Comparison of ENCODE assay signal across 15 cellular contexts in the genomic region with DNA sequence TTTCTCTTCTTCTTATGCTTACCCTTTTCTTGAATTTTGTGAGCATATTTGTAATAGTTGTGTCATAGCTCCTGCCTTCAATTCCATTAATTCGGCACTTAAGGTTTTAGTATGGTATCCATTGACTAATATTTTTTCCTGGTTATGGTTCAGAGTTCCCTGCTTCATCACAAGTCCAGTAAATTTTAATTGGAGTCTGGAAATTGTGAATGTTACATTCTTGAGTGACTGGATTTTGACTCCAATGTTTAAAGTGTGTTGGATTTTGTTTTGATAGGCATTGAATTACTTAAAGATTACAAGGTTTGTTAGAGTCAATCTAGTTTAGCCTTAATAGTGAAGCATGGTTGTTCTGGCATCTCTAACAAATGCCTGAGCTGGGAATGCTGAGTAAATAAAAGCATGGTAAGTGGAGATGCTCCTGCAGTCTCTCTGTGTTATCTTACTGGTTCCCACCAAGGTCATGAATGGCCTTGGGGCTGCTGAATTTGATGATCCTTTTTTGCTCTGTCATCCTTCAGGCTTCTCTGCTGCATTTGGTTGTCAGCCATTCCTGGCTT.
DNase-seq lines count a peak whose midpoint lies in the region; ATAC-seq and TF ChIP-seq lines count a peak whose summit lies in the region.
"Had no signal": no experiment of that assay in that cellular context is flagged by ENCODE, and none has a peak within 500 bp of the region (broad histone marks: within the 10 kb centered on the region; RNA-seq: fewer than 3 reads in every experiment).

No MANE protein-coding gene starts in this region.

- 70% methylated on average over 1 of the region's 1 CpG for WGBS in SK-N-SH (ENCODE audit: low lambda C conversion rate)
- WGBS in IMR-90 (ENCODE audit: extremely low coverage in 2 of 2, insufficient read length in 1 of 2), 2 experiments: no CpG with 5 or more reads among the region's 1 CpG
- no CpG with 5 or more reads among the region's 1 CpG for WGBS in neuronal stem cell (ENCODE audit: extremely low coverage in 2 of 2, insufficient read length in 2 of 2, insufficient replicate concordance in 1 of 2), 2 donors
- WGBS in smooth muscle cell (ENCODE audit: low lambda C conversion rate): 79% methylated on average over 1 of the region's 1 CpG

- no peak overlapping the region for H2BK20ac ChIP-seq in IMR-90 (ENCODE audit: low read depth, low read length)

- ATAC-seq in SK-N-SH treated with all-trans-retinoic acid at 6 μM for 48 hours (peak; percentile 86), IMR-90 (ENCODE audit: low read depth) (peak; percentile 48; the same call in 1 of the 2 replicates), HG03520 (IDR thresholded peaks at IDR 0.05; ENCODE audit: unreplicated experiment) (no peak)
- ATAC-seq: CD8-positive, alpha-beta T cell had no signal

- TF ChIP-seq RAD21 in SK-N-SH (IDR thresholded peaks at IDR 0.05; ENCODE audit: low read length): no peak
- no peak for TF ChIP-seq RAD21 in IMR-90 (IDR thresholded peaks at IDR 0.05; ENCODE audit: low read length)

- H3F3A ChIP-seq in SK-N-SH (replicated peaks; ENCODE audit: insufficient read depth): peaks cover 6% of the 10 kb centered on the region
- no peaks in the 10 kb centered on the region for H3F3A ChIP-seq in smooth muscle cell (ENCODE audit: low read depth)

- H2AK5ac ChIP-seq in IMR-90 (ENCODE audit: low read depth, low read length) (no peak overlapping the region), neuronal stem cell (ENCODE audit: low read depth, low read length) (no peak overlapping the region)

- H2BK120ac ChIP-seq in IMR-90 (ENCODE audit: low read depth, low read length) (no peak overlapping the region), neuronal stem cell (ENCODE audit: low read depth, low read length) (no peak overlapping the region)

- DNase-seq in SK-N-SH: no peak
- no peak for DNase-seq in IMR-90
- DNase-seq in neuronal stem cell (ENCODE audit: low spot score): no peak
- no peak for DNase-seq in smooth muscle cell (lab: John Stamatoyannopoulos, UW; ENCODE audit: unreplicated experiment)
- no peak for DNase-seq in vagina (ENCODE audit: extremely low spot score in 2 of 2)
- DNase-seq in NCI-H2227 treated with DMSO at 0.1 percent for 48 hours (lab: John Stamatoyannopoulos, UW): no peak
- DNase-seq: CD8-positive, alpha-beta T cell; COR-L47; DMS153; DMS79 treated with DMSO at 0.1 percent for 48 hours; GDM1; HCEC 1CT had no signal

- CTCF ChIA-PET in SK-N-SH (lab: Yijun Ruan, JAX) (interaction anchor here (3.9 kb wide), 1 partner anchor 325 kb away, joined by 17 read pairs; no protein-coding TSS in a partner anchor), IMR-90 (lab: Yijun Ruan, JAX) (no interaction called here)

- POLR2A ChIA-PET in SK-N-SH (lab: Yijun Ruan, JAX) (no interaction called here), IMR-90 (lab: Charles Lee; ENCODE audit: unreplicated experiment) (no interaction called here)

- no peaks in the 10 kb centered on the region for H3K79me2 ChIP-seq in SK-N-SH (ENCODE audit: insufficient read depth)
- no peaks in the 10 kb centered on the region for H3K79me2 ChIP-seq in smooth muscle cell (ENCODE audit: low read depth)

- H3K14ac ChIP-seq in IMR-90 (replicated peaks; ENCODE audit: low read depth, low read length) (no peak overlapping the region), neuronal stem cell (ENCODE audit: low read length) (no peak overlapping the region)

- no peak overlapping the region for H3K4me2 ChIP-seq in SK-N-SH
- H3K4me2 ChIP-seq in IMR-90 (ENCODE audit: low read depth, low read length): no peak overlapping the region
- no peak overlapping the region for H3K4me2 ChIP-seq in neuronal stem cell (ENCODE audit: insufficient read depth, low read length, poor library complexity, severe bottlenecking)
- H3K4me2 ChIP-seq in smooth muscle cell: no peak overlapping the region

- H3K27me3 ChIP-seq in SK-N-SH (ENCODE audit: insufficient read depth): no peaks in the 10 kb centered on the region
- no peaks in the 10 kb centered on the region for H3K27me3 ChIP-seq in IMR-90 (ENCODE audit: control insufficient read depth, insufficient read depth, low read length)
- H3K27me3 ChIP-seq in neuronal stem cell (ENCODE audit: control insufficient read depth in 3 of 3, insufficient read depth in 3 of 3, low read depth in 1 of 3, low read length in 3 of 3): no peaks in the 10 kb centered on the region
- no peaks in the 10 kb centered on the region for H3K27me3 ChIP-seq in smooth muscle cell (ENCODE audit: low read depth)
- no peaks in the 10 kb centered on the region for H3K27me3 ChIP-seq in vagina

- H2BK5ac ChIP-seq in IMR-90 (ENCODE audit: low read depth, low read length, poor library complexity, severe bottlenecking) (no peak overlapping the region), neuronal stem cell (ENCODE audit: low read length) (no peak overlapping the region)

- dilution Hi-C loops in IMR-90 (cut with HindIII; ENCODE audit: low sequenced_read_pairs, unreplicated experiment): no loop called here

- no peaks in the 10 kb centered on the region for H3K79me1 ChIP-seq in IMR-90 (ENCODE audit: low read depth in 1 of 2, low read length in 2 of 2)
- no peaks in the 10 kb centered on the region for H3K79me1 ChIP-seq in neuronal stem cell (ENCODE audit: low read depth, low read length)

- H3K9me2 ChIP-seq in SK-N-SH: no peaks in the 10 kb centered on the region; the same call in 1 of the 2 replicates

- H4K8ac ChIP-seq in IMR-90 (ENCODE audit: low read depth in 2 of 2, low read length in 2 of 2) (no peak overlapping the region), neuronal stem cell (ENCODE audit: low read depth, low read length) (no peak overlapping the region)

- TF ChIP-seq CTCF in SK-N-SH (IDR thresholded peaks at IDR 0.05) (no peak), IMR-90 (conservative IDR thresholded peaks at IDR 0.05; ENCODE audit: low read depth, low read length) (no peak), smooth muscle cell (IDR thresholded peaks at IDR 0.05; ENCODE audit: borderline replicate concordance, insufficient read depth, poor library complexity, severe bottlenecking) (no peak), vagina (IDR thresholded peaks at IDR 0.05) (no peak)

- H3K4me3 ChIP-seq in SK-N-SH (ENCODE audit: low read depth in 2 of 2, low read length in 1 of 2): no peak overlapping the region
- no peak overlapping the region for H3K4me3 ChIP-seq in IMR-90 (ENCODE audit: insufficient read depth, low read depth, low read length)
- no peak overlapping the region for H3K4me3 ChIP-seq in neuronal stem cell (ENCODE audit: low read length in 2 of 2)
- no peak overlapping the region for H3K4me3 ChIP-seq in smooth muscle cell
- H3K4me3 ChIP-seq in vagina: no peak overlapping the region

- H2AFZ ChIP-seq in SK-N-SH (ENCODE audit: low read depth): no peak overlapping the region
- no peak overlapping the region for H2AFZ ChIP-seq in IMR-90 (replicated peaks; ENCODE audit: low read length, poor library complexity)
- peak overlapping the region; percentile 4 for H2AFZ ChIP-seq in neuronal stem cell (ENCODE audit: low read length)
- H2AFZ ChIP-seq in smooth muscle cell (ENCODE audit: low read depth): peak overlapping the region; percentile 38

- no peaks in the 10 kb centered on the region for H3K36me3 ChIP-seq in SK-N-SH (replicated peaks in 1 of 2; ENCODE audit: control insufficient read depth in 1 of 2, insufficient read depth in 2 of 2, low read length in 1 of 2)
- H3K36me3 ChIP-seq in IMR-90 (ENCODE audit: control insufficient read depth, insufficient read depth, low read length): no peaks in the 10 kb centered on the region
- H3K36me3 ChIP-seq in neuronal stem cell (replicated peaks in 1 of 2; ENCODE audit: control insufficient read depth in 2 of 2, insufficient read depth in 2 of 2, low read length in 2 of 2): no peaks in the 10 kb centered on the region
- H3K36me3 ChIP-seq in smooth muscle cell (ENCODE audit: low read depth): no peaks in the 10 kb centered on the region
- H3K36me3 ChIP-seq in vagina: no peaks in the 10 kb centered on the region

- H3K56ac ChIP-seq in IMR-90 (ENCODE audit: extremely low read depth, insufficient read depth, low read length): no peak overlapping the region

- no TSS peak for BruUV-seq in IMR-90 (replicated peaks; lab: Mats Ljungman, UMichigan)

- TF ChIP-seq EP300 in SK-N-SH (IDR thresholded peaks at IDR 0.05; ENCODE audit: borderline replicate concordance in 1 of 2, low read depth in 1 of 2, low read length in 1 of 2): no peak

- H3K18ac ChIP-seq in IMR-90 (ENCODE audit: low read depth, low read length) (no peak overlapping the region), neuronal stem cell (ENCODE audit: low read length) (no peak overlapping the region)

- in situ Hi-C loops in IMR-90 (cut with MboI; ENCODE audit: low sequenced_read_pairs): no loop called here

- no peak overlapping the region for H2AK9ac ChIP-seq in IMR-90 (replicated peaks; ENCODE audit: low read depth, low read length, poor library complexity)

- H3K9ac ChIP-seq in SK-N-SH (no peak overlapping the region), IMR-90 (ENCODE audit: low read depth, low read length) (no peak overlapping the region), neuronal stem cell (ENCODE audit: low read depth, low read length, poor library complexity) (no peak overlapping the region), smooth muscle cell (ENCODE audit: low read depth) (no peak overlapping the region)

- H3K4ac ChIP-seq in IMR-90 (ENCODE audit: low read depth, low read length) (no peak overlapping the region), neuronal stem cell (ENCODE audit: low read length) (no peak overlapping the region)

- no peak overlapping the region for H2BK12ac ChIP-seq in neuronal stem cell (ENCODE audit: low read length)

- intact Hi-C loops in IMR-90 (cut with micrococcal nuclease) (no loop called here), vagina (cut with DNase I) (no loop called here)

- H3K9me3 ChIP-seq in SK-N-SH (0 out of 2 replicates have a peak, but pooled peaks cover under 1% of the 10 kb centered on the region), IMR-90 (ENCODE audit: control insufficient read depth, insufficient read depth, low read length) (no peaks in the 10 kb centered on the region), neuronal stem cell (replicated peaks in 1 of 2; ENCODE audit: control insufficient read depth in 2 of 2, insufficient read depth in 1 of 2, low read depth in 1 of 2, low read length in 2 of 2) (no peaks in the 10 kb centered on the region), smooth muscle cell (replicated peaks; ENCODE audit: low read depth) (no peaks in the 10 kb centered on the region), vagina (no peaks in the 10 kb centered on the region)

- no peak overlapping the region for H2BK15ac ChIP-seq in IMR-90 (ENCODE audit: low read depth, low read length)
- H2BK15ac ChIP-seq in neuronal stem cell (ENCODE audit: low read length): no peak overlapping the region

- H3K4me1 ChIP-seq in SK-N-SH (ENCODE audit: control insufficient read depth in 1 of 2, insufficient read depth in 2 of 2, low read depth in 1 of 2, low read length in 1 of 2): no peaks in the 10 kb centered on the region
- peaks cover 6% of the 10 kb centered on the region for H3K4me1 ChIP-seq in IMR-90 (ENCODE audit: control insufficient read depth, insufficient read depth, low read length)
- peaks cover 6 to 9% of the 10 kb centered on the region in 2 donors for H3K4me1 ChIP-seq in neuronal stem cell (ENCODE audit: control insufficient read depth in 2 of 2, insufficient read depth in 1 of 2, low read depth in 1 of 2, low read length in 2 of 2)
- H3K4me1 ChIP-seq in smooth muscle cell (ENCODE audit: low read depth): no peaks in the 10 kb centered on the region
- no peaks in the 10 kb centered on the region for H3K4me1 ChIP-seq in vagina

- H4K20me1 ChIP-seq in SK-N-SH (ENCODE audit: insufficient read depth) (no peaks in the 10 kb centered on the region), IMR-90 (ENCODE audit: insufficient read depth, low read length) (no peaks in the 10 kb centered on the region), smooth muscle cell (ENCODE audit: low read depth) (no peaks in the 10 kb centered on the region)

- H3K23ac ChIP-seq in IMR-90 (ENCODE audit: low read depth, low read length): no peak overlapping the region
- no peak overlapping the region for H3K23ac ChIP-seq in neuronal stem cell (ENCODE audit: low read depth, low read length, poor library complexity)

- H3K9me1 ChIP-seq in IMR-90 (ENCODE audit: insufficient read depth, low read length): no peaks in the 10 kb centered on the region

- no peak overlapping the region for H4K5ac ChIP-seq in IMR-90 (ENCODE audit: low read depth, low read length)

- H3K27ac ChIP-seq in SK-N-SH (ENCODE audit: low read depth in 2 of 2, low read length in 1 of 2): no peak overlapping the region
- no peak overlapping the region for H3K27ac ChIP-seq in IMR-90 (ENCODE audit: insufficient read depth, low read length)
- H3K27ac ChIP-seq in neuronal stem cell (replicated peaks; ENCODE audit: low read length): no peak overlapping the region
- H3K27ac ChIP-seq in smooth muscle cell (ENCODE audit: low read depth): no peak overlapping the region
- no peak overlapping the region for H3K27ac ChIP-seq in vagina
- H3K27ac ChIP-seq: 22Rv1 had no signal

- H4K91ac ChIP-seq in IMR-90 (ENCODE audit: insufficient read depth, low read depth, low read length): no peak overlapping the region; the same call in 1 of the 2 replicates
- H4K91ac ChIP-seq in neuronal stem cell (ENCODE audit: low read depth, low read length, poor library complexity): no peak overlapping the region

- TF ChIP-seq POLR2A in IMR-90 (IDR thresholded peaks at IDR 0.05; ENCODE audit: low read depth, low read length) (no peak), vagina (IDR thresholded peaks at IDR 0.05) (no peak)

Comparison
In these comparisons a context has a peak if more than half of its experiments do, and no peak if none do; other contexts are left out.
1. H2AFZ ChIP-seq: peak in neuronal stem cell (single experiment) and smooth muscle cell (single experiment); none in SK-N-SH (single experiment) and IMR-90 (single experiment).